In the genomic region with DNA sequence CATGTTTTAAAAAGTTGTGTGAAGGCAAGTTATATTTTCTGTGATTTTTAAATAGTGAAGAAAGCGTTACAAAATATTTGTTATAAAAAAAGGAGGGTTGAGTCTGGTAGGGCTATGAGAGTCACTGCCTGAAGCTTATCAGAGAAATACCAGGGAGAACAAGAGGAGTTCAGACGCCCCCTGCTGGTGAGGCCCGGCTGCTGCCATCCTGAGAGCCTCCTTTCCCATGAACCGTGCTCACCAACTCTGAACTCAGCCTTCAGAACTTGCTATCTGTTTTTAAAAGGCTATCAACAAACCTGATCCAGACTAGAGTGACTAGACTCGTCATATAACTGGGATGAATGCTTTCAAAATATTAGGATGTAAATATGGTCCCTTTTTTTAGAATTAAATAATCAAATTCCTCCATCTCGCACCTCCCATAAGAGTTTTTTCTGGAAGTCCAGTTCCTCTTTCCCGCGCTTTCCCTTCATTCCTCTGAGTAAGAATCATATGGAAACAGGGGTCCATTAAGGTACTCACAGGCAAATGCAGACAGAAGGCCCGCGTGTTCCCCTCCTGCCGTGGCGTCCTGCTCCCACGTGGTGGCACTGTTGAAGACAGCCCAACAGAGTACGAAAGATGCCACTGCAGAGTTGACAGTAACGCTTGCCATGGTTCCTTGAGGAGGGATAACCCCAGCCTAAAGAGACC, we compare ENCODE assay signal across 8 cellular contexts. TPM values are rescaled to one million over a fixed set of nuclear protein-coding genes. Genes with fewer than 3 reads are reported as not detected.
DNase-seq lines count a peak whose midpoint lies in the region; ATAC-seq, FAIRE-seq and TF ChIP-seq lines count a peak whose summit lies in the region.

No MANE protein-coding gene starts in this region.

- TF ChIP-seq CTCF in fibroblast of villous mesenchyme (IDR thresholded peaks at IDR 0.05; ENCODE audit: insufficient read depth, low read depth, low read length) (peak; percentile 96), suprapubic skin (IDR thresholded peaks at IDR 0.05) (peak; percentile 93)

- no peak overlapping the region for H3K4me3 ChIP-seq in fibroblast of villous mesenchyme (ENCODE audit: low read depth, low read length)
- H3K4me3 ChIP-seq in suprapubic skin = no peak overlapping the region

- FAIRE-seq in RCC 7860 (lab: Jason Lieb, UNC) = peak; percentile 36

- 24% methylated on average over 15 of the region's 15 CpGs for WGBS in suprapubic skin

- no peaks in the 10 kb centered on the region for H3K9me3 ChIP-seq in suprapubic skin

- TF ChIP-seq EP300 in suprapubic skin (IDR thresholded peaks at IDR 0.05) = no peak

- no peaks in the 10 kb centered on the region for H3K36me3 ChIP-seq in suprapubic skin

- DNase-seq in DMS79 treated with DMSO at 0.1 percent for 48 hours (lab: John Stamatoyannopoulos, UW) (peak; percentile 79), Kasumi-1 (lab: John Stamatoyannopoulos, UW) (peak; percentile 73 to 75), RCC 7860 (ENCODE audit: low spot score) (peak; percentile 58), activated T-helper 1 cell treated with Interleukin-2 at 50 U/mL for 16 hours (ENCODE audit: low read depth) (peak; percentile 32), fibroblast of villous mesenchyme (ENCODE audit: low read depth) (peak; percentile 71), non-pigmented ciliary epithelial cell (ENCODE audit: low read depth) (peak; percentile 11), suprapubic skin (ENCODE audit: low spot score in 2 of 2) (peak; percentile 87 to 89)

- H3K27me3 ChIP-seq in suprapubic skin = no peaks in the 10 kb centered on the region

- TF ChIP-seq POLR2A in suprapubic skin (IDR thresholded peaks at IDR 0.05) = no peak

- ATAC-seq in GM21717 (IDR thresholded peaks at IDR 0.05; ENCODE audit: unreplicated experiment) = peak; percentile 68

- H3K4me1 ChIP-seq in suprapubic skin = peaks cover 5% of the 10 kb centered on the region

- no peak overlapping the region for H3K27ac ChIP-seq in suprapubic skin

RNA-seq across cellular contexts. Expression of gene SPATA6, which starts 26.2 kb away (rescaled TPM):
- 4.2 and 4.7 TPM in 2 replicates for total RNA-seq in fibroblast of villous mesenchyme
- 10 to 100 TPM in 2 of 4 donors, 1 to 10 TPM in 2; 7.0 to 44.2 (median 10.8) TPM for total RNA-seq in suprapubic skin

Comparison
In these comparisons a context has a peak if more than half of its experiments do, and no peak if none do; other contexts are left out.
1. DNase-seq: peak in every context shown above with its lines; median percentile 88 in suprapubic skin; 79 in DMS79 treated with DMSO at 0.1 percent for 48 hours; 74 in Kasumi-1; 71 in fibroblast of villous mesenchyme; 58 in RCC 7860; 32 in activated T-helper 1 cell treated with Interleukin-2 at 50 U/mL for 16 hours; 11 in non-pigmented ciliary epithelial cell.